Comparison of ENCODE assay signal across 22 cellular contexts in the genomic region with DNA sequence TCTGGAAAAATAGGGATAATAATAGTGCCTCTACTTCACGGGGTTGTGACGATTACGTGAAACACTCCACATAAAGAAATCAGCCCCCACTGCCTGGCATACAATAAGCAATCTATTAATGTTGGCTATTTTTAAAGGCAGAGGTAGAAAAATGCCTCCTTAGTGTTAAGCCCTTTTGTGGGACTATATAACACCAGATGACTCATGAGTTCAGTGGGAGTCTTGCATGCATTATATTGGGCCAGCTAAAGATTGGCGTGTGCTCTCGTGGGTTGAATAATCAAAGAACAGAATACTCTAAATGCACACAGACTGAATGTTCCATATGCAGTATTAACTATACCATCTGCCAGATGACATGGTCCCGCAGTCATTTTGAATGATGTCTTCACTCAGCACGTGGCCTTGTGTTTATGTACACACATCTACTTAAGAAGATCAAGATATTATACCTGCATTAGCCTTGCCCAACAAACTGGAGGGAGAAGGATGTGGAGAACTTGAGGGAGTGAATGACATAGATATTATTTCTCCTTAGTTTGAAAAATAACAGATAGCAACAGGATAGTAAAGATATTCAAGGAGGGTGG.
A peak's percentile ranks its signal among the peaks of the same experiment; 100 is the strongest.
DNase-seq lines count a peak whose midpoint lies in the region; ATAC-seq, FAIRE-seq and TF ChIP-seq lines count a peak whose summit lies in the region.
"Had no signal": no experiment of that assay in that cellular context is flagged by ENCODE, and none has a peak within 500 bp of the region (broad histone marks: within the 10 kb centered on the region; RNA-seq: fewer than 3 reads in every experiment).

No MANE protein-coding gene starts in this region.

- H3K27me3 Mint-ChIP-seq in astrocyte (ENCODE audit: low read depth, unreplicated experiment) (no peaks in the 10 kb centered on the region), nephron (ENCODE audit: low read depth) (no peaks in the 10 kb centered on the region)

- no peak for TF ChIP-seq CTCF in astrocyte (IDR thresholded peaks at IDR 0.05; ENCODE audit: insufficient read depth, low read depth, low read length)
- no peak for TF ChIP-seq CTCF in nephron (IDR thresholded peaks at IDR 0.05; ENCODE audit: unreplicated experiment in 3 of 3)
- no peak for TF ChIP-seq CTCF in colonic mucosa (IDR thresholded peaks at IDR 0.05)

- H3K9me3 ChIP-seq in astrocyte (ENCODE audit: insufficient read depth, low read depth, low read length) (no peaks in the 10 kb centered on the region), colonic mucosa (no peaks in the 10 kb centered on the region)
- H3K9me3 ChIP-seq: SJCRH30 had no signal

- H3K79me2 ChIP-seq in astrocyte (ENCODE audit: insufficient read depth, low read length): no peaks in the 10 kb centered on the region

- no peaks in the 10 kb centered on the region for H3K27me3 ChIP-seq in astrocyte (ENCODE audit: insufficient read depth, low read length)
- no peaks in the 10 kb centered on the region for H3K27me3 ChIP-seq in colonic mucosa
- H3K27me3 ChIP-seq: SJCRH30 had no signal

- ATAC-seq in Right ventricle myocardium superior (ENCODE audit: poor library complexity): no peak

- H3K27ac Mint-ChIP-seq in astrocyte (ENCODE audit: unreplicated experiment) (no peak overlapping the region), nephron (peak overlapping the region in 2 of 3 experiments; percentile 17 to 88)
- H3K27ac Mint-ChIP-seq: CD8-positive, alpha-beta memory T cell; H9 had no signal

- DNase-seq in D341Med (ENCODE audit: low spot score): peak; percentile 58
- peak; percentile 7 for DNase-seq in NCI-H69 (lab: John Stamatoyannopoulos, UW)
- DNase-seq in astrocyte (ENCODE audit: low read depth): peak; percentile 44
- DNase-seq in activated naive CD4-positive, alpha-beta T cell treated with Interleukin-2 at 50 U/mL for 16 hours: no peak
- no peak for DNase-seq in effector CD4-positive, alpha-beta T cell
- no peak for DNase-seq in colonic mucosa
- no peak for DNase-seq in Right ventricle myocardium superior
- DNase-seq: ACHN; C1 segment of cervical spinal cord; CD8-positive, alpha-beta memory T cell; DMS153; GDM1; H9; Karpas-422; MM.1S; NCI-H1105 treated with DMSO at 0.1 percent for 48 hours; NCI-H1694 treated with DMSO at 0.1 percent for 48 hours; NCI-H510A; NCI-H774; SJCRH30 had no signal

- no peak overlapping the region for H2AFZ ChIP-seq in astrocyte (ENCODE audit: low read depth, low read length)

- H3K9me3 Mint-ChIP-seq in astrocyte (ENCODE audit: unreplicated experiment) (no peaks in the 10 kb centered on the region), nephron (no peaks in the 10 kb centered on the region)
- H3K9me3 Mint-ChIP-seq: CD8-positive, alpha-beta memory T cell; H9 had no signal

- intact Hi-C loops in colonic mucosa (cut with DNase I) (no loop called here), Right ventricle myocardium superior (cut with DNase I) (no loop called here)

- H3K4me1 ChIP-seq in astrocyte (ENCODE audit: insufficient read depth, low read length): peaks cover 4% of the 10 kb centered on the region
- H3K4me1 ChIP-seq in colonic mucosa: peaks cover 6% of the 10 kb centered on the region

- H3K27ac ChIP-seq in astrocyte (ENCODE audit: low read depth, low read length) (no peak overlapping the region), colonic mucosa (no peak overlapping the region)
- H3K27ac ChIP-seq: RWPE1, SJCRH30 had no signal

- H3K9ac ChIP-seq in astrocyte (ENCODE audit: low read length): no peak overlapping the region
- no peak overlapping the region for H3K9ac ChIP-seq in colonic mucosa (ENCODE audit: low read depth in 2 of 2, low read length in 2 of 2)

- peak; percentile 34 for FAIRE-seq in astrocyte (lab: Jason Lieb, UNC)

- H3K4me3 ChIP-seq in astrocyte (ENCODE audit: insufficient read depth, low read depth, low read length) (no peak overlapping the region), colonic mucosa (no peak overlapping the region)
- H3K4me3 ChIP-seq: SJCRH30 had no signal

- H3K4me1 Mint-ChIP-seq in astrocyte (ENCODE audit: low read depth, unreplicated experiment) (peaks cover 2% of the 10 kb centered on the region), nephron (peaks cover 42% of the 10 kb centered on the region)
- H3K4me1 Mint-ChIP-seq: CD8-positive, alpha-beta memory T cell; H9 had no signal

- H3K36me3 Mint-ChIP-seq in astrocyte (ENCODE audit: low read depth, unreplicated experiment): no peaks in the 10 kb centered on the region
- H3K36me3 Mint-ChIP-seq in nephron (ENCODE audit: low read depth): no peaks in the 10 kb centered on the region

- no peak overlapping the region for H3K4me2 ChIP-seq in astrocyte (ENCODE audit: low read length)

- H3K36me3 ChIP-seq in astrocyte (ENCODE audit: insufficient read depth, low read length) (no peaks in the 10 kb centered on the region), colonic mucosa (no peaks in the 10 kb centered on the region)
- H3K36me3 ChIP-seq: SJCRH30 had no signal

- H3K4me3 Mint-ChIP-seq in astrocyte (ENCODE audit: unreplicated experiment) (no peak overlapping the region), nephron (no peak overlapping the region)
- H3K4me3 Mint-ChIP-seq: CD8-positive, alpha-beta memory T cell; H9 had no signal

- H4K20me1 ChIP-seq in astrocyte (ENCODE audit: insufficient read depth, low read length): no peaks in the 10 kb centered on the region

Comparison
In these comparisons a context has a peak if more than half of its experiments do, and no peak if none do; other contexts are left out.
1. DNase-seq: peak in D341Med (single experiment), NCI-H69 (single experiment) and astrocyte (single experiment); none in activated naive CD4-positive, alpha-beta T cell treated with Interleukin-2 at 50 U/mL for 16 hours (single experiment), effector CD4-positive, alpha-beta T cell (single experiment), colonic mucosa (single experiment) and Right ventricle myocardium superior (single experiment).